In the genomic region with DNA sequence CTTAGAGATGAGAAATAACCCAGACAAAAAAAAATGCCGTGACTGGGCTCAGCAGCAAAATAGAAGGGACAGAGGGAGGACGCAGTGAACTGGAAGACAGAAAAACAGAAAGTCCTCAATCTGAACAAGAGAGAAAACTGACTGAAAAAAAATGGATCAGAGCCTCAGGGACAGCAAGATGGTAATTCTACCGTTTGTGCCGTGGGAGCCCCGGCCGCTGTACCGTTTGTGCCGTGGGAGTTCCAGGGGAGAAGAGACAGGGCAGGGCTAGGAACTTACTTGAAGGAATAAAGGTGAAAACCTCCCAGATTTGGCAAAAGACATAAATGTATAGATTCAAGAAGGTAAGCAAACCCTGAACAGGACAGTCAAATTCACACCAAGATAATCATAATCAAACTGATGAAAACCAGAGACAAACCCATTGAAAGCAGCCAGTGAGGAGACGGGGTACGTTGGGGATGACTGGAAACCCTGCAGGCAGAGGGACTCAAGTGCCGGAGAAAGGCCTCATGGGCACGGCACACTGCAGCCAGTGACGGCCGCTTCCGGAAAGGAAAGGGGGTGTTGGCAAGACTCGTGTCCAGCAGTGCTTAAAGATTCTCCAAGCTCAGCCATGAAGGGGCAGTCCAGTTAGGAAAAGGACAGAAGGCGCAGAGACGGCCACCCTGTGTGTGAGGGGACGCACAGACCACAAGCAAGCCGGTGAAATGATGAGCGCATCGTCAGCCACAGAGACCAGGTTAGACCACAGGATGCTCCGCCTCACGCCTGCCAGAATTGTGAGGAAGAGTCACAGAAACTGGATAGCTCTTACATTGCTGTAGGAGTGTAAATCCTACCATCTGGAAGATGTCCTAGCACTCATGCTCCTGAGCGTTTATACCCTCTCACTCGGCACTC, we compare ENCODE assay signal across 1 cellular context.
TF ChIP-seq lines count a peak whose summit lies in the region.

No MANE protein-coding gene starts in this region.

TF ChIP-seq in WTC11, 78 proteins besides CTCF, POLR2A, EP300 and RAD21 (continued from another document):
- TF ChIP-seq, protein P1, sequence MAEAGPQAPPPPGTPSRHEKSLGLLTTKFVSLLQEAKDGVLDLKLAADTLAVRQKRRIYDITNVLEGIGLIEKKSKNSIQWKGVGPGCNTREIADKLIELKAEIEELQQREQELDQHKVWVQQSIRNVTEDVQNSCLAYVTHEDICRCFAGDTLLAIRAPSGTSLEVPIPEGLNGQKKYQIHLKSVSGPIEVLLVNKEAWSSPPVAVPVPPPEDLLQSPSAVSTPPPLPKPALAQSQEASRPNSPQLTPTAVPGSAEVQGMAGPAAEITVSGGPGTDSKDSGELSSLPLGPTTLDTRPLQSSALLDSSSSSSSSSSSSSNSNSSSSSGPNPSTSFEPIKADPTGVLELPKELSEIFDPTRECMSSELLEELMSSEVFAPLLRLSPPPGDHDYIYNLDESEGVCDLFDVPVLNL (CRISPR knock-in tag; IDR thresholded peaks at IDR 0.05; ENCODE audit: borderline replicate concordance, low read depth): no peak
- TF ChIP-seq GABPB1 (CRISPR knock-in tag; IDR thresholded peaks at IDR 0.05) (no peak), OVOL2 (CRISPR knock-in tag; IDR thresholded peaks at IDR 0.05; ENCODE audit: borderline replicate concordance) (no peak), GRHL2 (CRISPR knock-in tag; IDR thresholded peaks at IDR 0.05; ENCODE audit: insufficient replicate concordance, severe bottlenecking) (no peak)
- TF ChIP-seq, protein P2, sequence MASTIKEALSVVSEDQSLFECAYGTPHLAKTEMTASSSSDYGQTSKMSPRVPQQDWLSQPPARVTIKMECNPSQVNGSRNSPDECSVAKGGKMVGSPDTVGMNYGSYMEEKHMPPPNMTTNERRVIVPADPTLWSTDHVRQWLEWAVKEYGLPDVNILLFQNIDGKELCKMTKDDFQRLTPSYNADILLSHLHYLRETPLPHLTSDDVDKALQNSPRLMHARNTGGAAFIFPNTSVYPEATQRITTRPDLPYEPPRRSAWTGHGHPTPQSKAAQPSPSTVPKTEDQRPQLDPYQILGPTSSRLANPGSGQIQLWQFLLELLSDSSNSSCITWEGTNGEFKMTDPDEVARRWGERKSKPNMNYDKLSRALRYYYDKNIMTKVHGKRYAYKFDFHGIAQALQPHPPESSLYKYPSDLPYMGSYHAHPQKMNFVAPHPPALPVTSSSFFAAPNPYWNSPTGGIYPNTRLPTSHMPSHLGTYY (CRISPR knock-in tag; IDR thresholded peaks at IDR 0.05): no peak
TF ChIP-seq in WTC11: peak in this region for 0.
